ENCODE assay signal across 1 cellular context in the genomic region with DNA sequence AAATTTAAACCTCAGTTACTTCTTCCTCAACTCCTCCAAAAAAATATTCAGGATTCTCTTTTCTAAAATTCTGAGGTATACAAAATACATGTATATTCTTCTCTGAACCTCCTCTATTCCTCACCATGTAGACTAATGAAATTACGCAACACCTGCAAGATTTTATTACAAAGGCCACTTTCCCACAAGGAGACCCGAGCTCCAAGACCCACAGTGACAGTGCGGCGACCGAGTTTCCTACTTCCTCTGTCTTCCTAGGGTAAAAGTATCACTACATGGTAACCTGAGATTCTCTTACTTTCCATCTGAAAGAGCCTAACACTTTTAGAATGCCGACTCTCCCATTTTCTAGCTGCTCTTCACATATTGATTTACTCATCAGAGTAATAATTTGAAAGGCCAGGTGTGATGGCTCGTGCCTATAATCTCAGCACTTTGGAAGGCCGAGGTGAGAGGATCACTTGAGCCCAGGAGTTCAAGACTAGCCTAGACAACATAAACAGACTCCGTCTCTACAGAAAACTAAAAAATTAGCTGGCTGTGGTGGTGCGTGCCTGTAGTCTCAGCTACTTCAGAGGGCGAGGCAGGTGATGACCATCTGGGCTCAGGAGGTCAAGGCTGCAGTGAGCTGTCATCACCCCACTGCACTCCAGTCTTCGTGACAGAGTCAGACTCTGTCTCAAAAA.
TF ChIP-seq lines count a peak whose summit lies in the region.

No MANE protein-coding gene starts in this region.

TF ChIP-seq in GM23338, 12 proteins besides CTCF, POLR2A, EP300 and RAD21:
- TF ChIP-seq JUNB (IDR thresholded peaks at IDR 0.05; ENCODE audit: unreplicated experiment): no peak
- no peak for TF ChIP-seq POLR2AphosphoS5 (IDR thresholded peaks at IDR 0.05; ENCODE audit: low read depth)
- no peak for TF ChIP-seq CREB1 (CRISPR knock-in tag; IDR thresholded peaks at IDR 0.05; ENCODE audit: low read depth)
- TF ChIP-seq NANOG (IDR thresholded peaks at IDR 0.05; ENCODE audit: borderline replicate concordance): no peak
- TF ChIP-seq, protein P1, sequence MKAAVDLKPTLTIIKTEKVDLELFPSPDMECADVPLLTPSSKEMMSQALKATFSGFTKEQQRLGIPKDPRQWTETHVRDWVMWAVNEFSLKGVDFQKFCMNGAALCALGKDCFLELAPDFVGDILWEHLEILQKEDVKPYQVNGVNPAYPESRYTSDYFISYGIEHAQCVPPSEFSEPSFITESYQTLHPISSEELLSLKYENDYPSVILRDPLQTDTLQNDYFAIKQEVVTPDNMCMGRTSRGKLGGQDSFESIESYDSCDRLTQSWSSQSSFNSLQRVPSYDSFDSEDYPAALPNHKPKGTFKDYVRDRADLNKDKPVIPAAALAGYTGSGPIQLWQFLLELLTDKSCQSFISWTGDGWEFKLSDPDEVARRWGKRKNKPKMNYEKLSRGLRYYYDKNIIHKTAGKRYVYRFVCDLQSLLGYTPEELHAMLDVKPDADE (IDR thresholded peaks at IDR 0.05): no peak
- TF ChIP-seq EZH2 (IDR thresholded peaks at IDR 0.05; ENCODE audit: low read depth, unreplicated experiment): no peak
- TF ChIP-seq STAT1 (IDR thresholded peaks at IDR 0.05; ENCODE audit: unreplicated experiment): no peak
- TF ChIP-seq ZNF114 (CRISPR knock-in tag; IDR thresholded peaks at IDR 0.05): no peak
- no peak for TF ChIP-seq ZNF331 (CRISPR knock-in tag; IDR thresholded peaks at IDR 0.05; ENCODE audit: low read depth)
- no peak for TF ChIP-seq EZH2phosphoT487 (IDR thresholded peaks at IDR 0.05; ENCODE audit: unreplicated experiment)
- no peak for TF ChIP-seq REST (IDR thresholded peaks at IDR 0.05; ENCODE audit: unreplicated experiment)
- TF ChIP-seq, protein P2, sequence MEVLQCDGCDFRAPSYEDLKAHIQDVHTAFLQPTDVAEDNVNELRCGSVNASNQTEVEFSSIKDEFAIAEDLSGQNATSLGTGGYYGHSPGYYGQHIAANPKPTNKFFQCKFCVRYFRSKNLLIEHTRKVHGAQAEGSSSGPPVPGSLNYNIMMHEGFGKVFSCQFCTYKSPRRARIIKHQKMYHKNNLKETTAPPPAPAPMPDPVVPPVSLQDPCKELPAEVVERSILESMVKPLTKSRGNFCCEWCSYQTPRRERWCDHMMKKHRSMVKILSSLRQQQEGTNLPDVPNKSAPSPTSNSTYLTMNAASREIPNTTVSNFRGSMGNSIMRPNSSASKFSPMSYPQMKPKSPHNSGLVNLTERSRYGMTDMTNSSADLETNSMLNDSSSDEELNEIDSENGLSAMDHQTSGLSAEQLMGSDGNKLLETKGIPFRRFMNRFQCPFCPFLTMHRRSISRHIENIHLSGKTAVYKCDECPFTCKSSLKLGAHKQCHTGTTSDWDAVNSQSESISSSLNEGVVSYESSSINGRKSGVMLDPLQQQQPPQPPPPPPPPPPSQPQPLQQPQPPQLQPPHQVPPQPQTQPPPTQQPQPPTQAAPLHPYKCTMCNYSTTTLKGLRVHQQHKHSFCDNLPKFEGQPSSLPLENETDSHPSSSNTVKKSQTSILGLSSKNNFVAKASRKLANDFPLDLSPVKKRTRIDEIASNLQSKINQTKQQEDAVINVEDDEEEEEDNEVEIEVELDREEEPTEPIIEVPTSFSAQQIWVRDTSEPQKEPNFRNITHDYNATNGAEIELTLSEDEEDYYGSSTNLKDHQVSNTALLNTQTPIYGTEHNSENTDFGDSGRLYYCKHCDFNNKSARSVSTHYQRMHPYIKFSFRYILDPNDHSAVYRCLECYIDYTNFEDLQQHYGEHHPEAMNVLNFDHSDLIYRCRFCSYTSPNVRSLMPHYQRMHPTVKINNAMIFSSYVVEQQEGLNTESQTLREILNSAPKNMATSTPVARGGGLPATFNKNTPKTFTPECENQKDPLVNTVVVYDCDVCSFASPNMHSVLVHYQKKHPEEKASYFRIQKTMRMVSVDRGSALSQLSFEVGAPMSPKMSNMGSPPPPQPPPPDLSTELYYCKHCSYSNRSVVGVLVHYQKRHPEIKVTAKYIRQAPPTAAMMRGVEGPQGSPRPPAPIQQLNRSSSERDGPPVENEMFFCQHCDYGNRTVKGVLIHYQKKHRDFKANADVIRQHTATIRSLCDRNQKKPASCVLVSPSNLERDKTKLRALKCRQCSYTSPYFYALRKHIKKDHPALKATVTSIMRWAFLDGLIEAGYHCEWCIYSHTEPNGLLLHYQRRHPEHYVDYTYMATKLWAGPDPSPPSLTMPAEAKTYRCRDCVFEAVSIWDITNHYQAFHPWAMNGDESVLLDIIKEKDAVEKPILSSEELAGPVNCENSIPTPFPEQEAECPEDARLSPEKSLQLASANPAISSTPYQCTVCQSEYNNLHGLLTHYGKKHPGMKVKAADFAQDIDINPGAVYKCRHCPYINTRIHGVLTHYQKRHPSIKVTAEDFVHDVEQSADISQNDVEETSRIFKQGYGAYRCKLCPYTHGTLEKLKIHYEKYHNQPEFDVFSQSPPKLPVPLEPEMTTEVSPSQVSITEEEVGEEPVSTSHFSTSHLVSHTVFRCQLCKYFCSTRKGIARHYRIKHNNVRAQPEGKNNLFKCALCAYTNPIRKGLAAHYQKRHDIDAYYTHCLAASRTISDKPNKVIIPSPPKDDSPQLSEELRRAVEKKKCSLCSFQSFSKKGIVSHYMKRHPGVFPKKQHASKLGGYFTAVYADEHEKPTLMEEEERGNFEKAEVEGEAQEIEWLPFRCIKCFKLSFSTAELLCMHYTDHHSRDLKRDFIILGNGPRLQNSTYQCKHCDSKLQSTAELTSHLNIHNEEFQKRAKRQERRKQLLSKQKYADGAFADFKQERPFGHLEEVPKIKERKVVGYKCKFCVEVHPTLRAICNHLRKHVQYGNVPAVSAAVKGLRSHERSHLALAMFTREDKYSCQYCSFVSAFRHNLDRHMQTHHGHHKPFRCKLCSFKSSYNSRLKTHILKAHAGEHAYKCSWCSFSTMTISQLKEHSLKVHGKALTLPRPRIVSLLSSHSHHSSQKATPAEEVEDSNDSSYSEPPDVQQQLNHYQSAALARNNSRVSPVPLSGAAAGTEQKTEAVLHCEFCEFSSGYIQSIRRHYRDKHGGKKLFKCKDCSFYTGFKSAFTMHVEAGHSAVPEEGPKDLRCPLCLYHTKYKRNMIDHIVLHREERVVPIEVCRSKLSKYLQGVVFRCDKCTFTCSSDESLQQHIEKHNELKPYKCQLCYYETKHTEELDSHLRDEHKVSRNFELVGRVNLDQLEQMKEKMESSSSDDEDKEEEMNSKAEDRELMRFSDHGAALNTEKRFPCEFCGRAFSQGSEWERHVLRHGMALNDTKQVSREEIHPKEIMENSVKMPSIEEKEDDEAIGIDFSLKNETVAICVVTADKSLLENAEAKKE (CRISPR knock-in tag; IDR thresholded peaks at IDR 0.05): no peak
